ENCODE assay signal across 8 cellular contexts in genomic region chr6:28980137-28980796, GRCh38. TPM values are rescaled to one million over a fixed set of nuclear protein-coding genes. Genes with fewer than 3 reads are reported as not detected.
DNase-seq lines count a peak whose midpoint lies in the region; ATAC-seq and TF ChIP-seq lines count a peak whose summit lies in the region.

No MANE protein-coding gene starts in this region.

- TF ChIP-seq CTCF in OCI-LY3 (IDR thresholded peaks at IDR 0.05; ENCODE audit: low read depth, low read length) (no peak), endodermal cell (conservative IDR thresholded peaks at IDR 0.05) (no peak), psoas muscle (IDR thresholded peaks at IDR 0.05) (no peak)

- peak overlapping the region; percentile 64 for H3K9ac ChIP-seq in OCI-LY3 (ENCODE audit: low read length)
- peak overlapping the region; percentile 63 for H3K9ac ChIP-seq in endodermal cell (ENCODE audit: extremely low read depth, low read length, poor library complexity, severe bottlenecking)

- no peaks in the 10 kb centered on the region for H3K9me3 Mint-ChIP-seq in endodermal cell

- H3K27ac Mint-ChIP-seq in endodermal cell, result peak overlapping the region; percentile 11

- peak overlapping the region; percentile 90 for H3K4me3 Mint-ChIP-seq in endodermal cell

- H3K4me3 ChIP-seq in OCI-LY3 (ENCODE audit: low read length), result peak overlapping the region; percentile 88
- H3K4me3 ChIP-seq in endodermal cell (ENCODE audit: low read length), result peak overlapping the region; percentile 100
- peak overlapping the region; percentile 80 for H3K4me3 ChIP-seq in psoas muscle

- in situ Hi-C loops in G401 (cut with HindIII; ENCODE audit: low sequenced_read_pairs), result no loop called here

- H3K9me3 ChIP-seq in OCI-LY3 (ENCODE audit: insufficient read depth, low read length) (no peaks in the 10 kb centered on the region), endodermal cell (ENCODE audit: control insufficient read depth, low read length) (no peaks in the 10 kb centered on the region), psoas muscle (no peaks in the 10 kb centered on the region)

- ATAC-seq in psoas muscle (no peak), GM19463 (IDR thresholded peaks at IDR 0.05; ENCODE audit: unreplicated experiment) (no peak), GM21423 (IDR thresholded peaks at IDR 0.05; ENCODE audit: unreplicated experiment) (no peak)

- H3K27me3 ChIP-seq in OCI-LY3 (ENCODE audit: low read depth, low read length), result no peaks in the 10 kb centered on the region
- H3K27me3 ChIP-seq in endodermal cell (ENCODE audit: control insufficient read depth, insufficient read depth, low read length, poor library complexity, severe bottlenecking), result peaks cover 28% of the 10 kb centered on the region
- peaks cover 0 to 30% (median 7%) of the 10 kb centered on the region in 3 donors for H3K27me3 ChIP-seq in psoas muscle (ENCODE audit: insufficient read depth in 3 of 3, low read length in 2 of 3)

- no peaks in the 10 kb centered on the region for H3K79me2 ChIP-seq in OCI-LY3 (ENCODE audit: low read length)

- no peak overlapping the region for H3K27ac ChIP-seq in OCI-LY3 (ENCODE audit: low read length)
- no peak overlapping the region for H3K27ac ChIP-seq in endodermal cell (ENCODE audit: low read depth, low read length)
- no peak overlapping the region for H3K27ac ChIP-seq in psoas muscle

- peaks cover 24% of the 10 kb centered on the region for H3K4me1 Mint-ChIP-seq in endodermal cell

- H3K36me3 ChIP-seq in OCI-LY3 (replicated peaks; ENCODE audit: low read depth, low read length) (no peaks in the 10 kb centered on the region), endodermal cell (ENCODE audit: control insufficient read depth, insufficient read depth, low read length) (no peaks in the 10 kb centered on the region), psoas muscle (ENCODE audit: insufficient read depth in 1 of 2, low read depth in 1 of 2) (no peaks in the 10 kb centered on the region)

- H3K27me3 Mint-ChIP-seq in endodermal cell (ENCODE audit: insufficient read depth), result peaks cover 19% of the 10 kb centered on the region

- intact Hi-C loops in psoas muscle (cut with DNase I), result loop anchor here in 1 of 2 donors (2.0 to 5.0 kb wide), 2 partner anchors 37 to 117 kb away; no protein-coding TSS in a partner anchor

- no peak overlapping the region; the same call in 1 of the 2 replicates for H2AFZ ChIP-seq in OCI-LY3 (ENCODE audit: low read depth, low read length)

- WGBS in endodermal cell (ENCODE audit: insufficient coverage in 1 of 2, insufficient read length in 1 of 2), 2 experiments, result 71 to 77% methylated on average over 5 to 7 of the region's 7 CpGs
- 51 to 57% (median 54%) methylated on average over 7 of the region's 7 CpGs for WGBS in psoas muscle, 3 donors

- peak overlapping the region; percentile 89 for H3K4me2 ChIP-seq in OCI-LY3 (ENCODE audit: low read length)

- no peaks in the 10 kb centered on the region for H4K20me1 ChIP-seq in OCI-LY3 (ENCODE audit: insufficient read depth, low read length)

- no peaks in the 10 kb centered on the region for H3K36me3 Mint-ChIP-seq in endodermal cell (ENCODE audit: low read depth)

- H3K4me1 ChIP-seq in OCI-LY3 (ENCODE audit: low read length), result peaks cover 22% of the 10 kb centered on the region
- H3K4me1 ChIP-seq in endodermal cell (ENCODE audit: control insufficient read depth, insufficient read depth, low read length), result peaks cover 5% of the 10 kb centered on the region
- H3K4me1 ChIP-seq in psoas muscle, result no peaks in the 10 kb centered on the region

- DNase-seq in G401 (ENCODE audit: low spot score), result peak; percentile 29
- no peak for DNase-seq in endodermal cell
- DNase-seq in psoas muscle, result no peak
- no peak for DNase-seq in OCI-M1 (lab: John Stamatoyannopoulos, UW)
- no peak for DNase-seq in SIG-M5 (lab: John Stamatoyannopoulos, UW)

RNA-seq across cellular contexts. Expression of gene ZNF311, which starts 24.8 kb away (rescaled TPM):
- not detected in 2 replicates for total RNA-seq in G401 (2014; rRNA removed; shearing (Covaris generic))
- total RNA-seq in endodermal cell, result 1 to 10 TPM; 2.2 to 6.5 TPM
- polyA plus RNA-seq in endodermal cell (2013, experiment 1 of 2), result 0.53 TPM
- polyA plus RNA-seq in endodermal cell (2013, experiment 2 of 2), result 0.46 TPM
- under 1 TPM in 3 of 4 donors, not detected in 1; 0.13 to 0.36 (median 0.22) TPM for total RNA-seq in psoas muscle
- under 1 TPM in 2 of 3 donors, not detected in 1; 0.09 to 0.10 TPM for polyA plus RNA-seq in psoas muscle

RNA-seq across cellular contexts. Expression of gene TRIM27, which starts 56.5 kb away (rescaled TPM):
- 126 and 144 TPM in 2 replicates for total RNA-seq in G401 (2014; rRNA removed; shearing (Covaris generic))
- 10 to 100 TPM; 81.8 to 82.7 TPM for total RNA-seq in endodermal cell
- 53.4 TPM for polyA plus RNA-seq in endodermal cell (2013, experiment 1 of 2)
- 50.1 TPM for polyA plus RNA-seq in endodermal cell (2013, experiment 2 of 2)
- 10 to 100 TPM; 15.0 to 26.0 (median 23.6) TPM for total RNA-seq in psoas muscle
- polyA plus RNA-seq in psoas muscle, result 10 to 100 TPM; 15.5 to 42.8 (median 39.5) TPM
